Comparison of ENCODE assay signal across 36 cellular contexts in the genomic region with DNA sequence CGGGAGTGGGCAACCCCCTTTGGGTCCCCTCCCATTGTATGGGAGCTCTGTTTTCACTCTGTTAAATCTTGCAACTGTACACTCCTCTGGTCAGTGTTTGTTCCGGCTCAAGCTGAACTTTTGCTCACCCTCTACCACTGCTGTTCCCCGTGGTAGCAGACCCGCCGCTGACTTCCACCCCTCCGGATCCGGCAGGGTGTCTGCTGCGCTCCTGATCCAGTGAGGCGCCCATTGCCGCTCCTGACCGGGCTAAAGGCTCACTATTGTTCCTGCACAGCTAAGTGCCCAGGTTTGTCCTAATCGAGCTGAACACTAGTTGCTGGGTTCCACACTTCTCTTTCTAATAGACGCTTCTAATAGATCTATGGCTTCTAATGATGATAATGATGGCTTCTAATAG.
"Had no signal": no experiment of that assay in that cellular context is flagged by ENCODE, and none has a peak within 500 bp of the region (broad histone marks: within the 10 kb centered on the region; RNA-seq: fewer than 3 reads in every experiment).

No MANE protein-coding gene starts in this region.

- H3K9me3 Mint-ChIP-seq: activated CD4-positive, alpha-beta memory T cell treated with anti-CD3 and anti-CD28 coated beads for 36 hours; activated CD4-positive, alpha-beta T cell treated with anti-CD3 and anti-CD28 coated beads, Interleukin-2, amount 10 ng/mL, durations not matched to agents 24 days and 14 days; activated naive CD8-positive, alpha-beta T cell treated with anti-CD3 and anti-CD28 coated beads for 36 hours; activated T-helper 1 cell treated with anti-CD3 and anti-CD28 coated beads, Interleukin-12 subunit alpha, Interleukin-12 subunit beta, Interleukin-2, Interleukin-4 antibody, amounts not matched to agents 30 ng/mL and 10 ng/mL and 1 ng/mL, durations not matched to agents 14 hours and 24 hours and 36 hours had no signal

- ATAC-seq: activated CD8-positive, alpha-beta T cell treated with anti-CD3 and anti-CD28 coated beads for 36 hours; activated naive CD4-positive, alpha-beta T cell treated with anti-CD3 and anti-CD28 coated beads, Interleukin-2, amount 50 U/mL, for 72 hours; activated T-cell treated with anti-CD3 and anti-CD28 coated beads, Interleukin-2, amount 50 U/mL, for 4 hours; activated T-cell treated with anti-CD3 and anti-CD28 coated beads, Interleukin-2, amount 50 U/mL, for 72 hours; activated T-helper 17 cell treated with anti-CD3 and anti-CD28 coated beads, Interleukin-2, amount 50 U/mL, for 72 hours had no signal

- H3K36me3 Mint-ChIP-seq: activated CD4-positive, alpha-beta memory T cell treated with anti-CD3 and anti-CD28 coated beads for 36 hours; activated naive CD4-positive, alpha-beta T cell treated with anti-CD3 and anti-CD28 coated beads, Interleukin-2, amount 50 U/mL, for 72 hours; activated naive CD8-positive, alpha-beta T cell treated with anti-CD3 and anti-CD28 coated beads for 36 hours had no signal

- DNase-seq: activated B cell treated with CpG ODN at 0.5 μM for 24 hours; activated CD4-positive, alpha-beta memory T cell treated with anti-CD3 and anti-CD28 coated beads for 36 hours; activated CD4-positive, alpha-beta T cell treated with anti-CD3 and anti-CD28 coated beads for 4 hours; activated CD4-positive, alpha-beta T cell treated with anti-CD3 and anti-CD28 coated beads, Interleukin-2, amount 10 ng/mL, durations not matched to agents 24 days and 14 days; activated CD4-positive, alpha-beta T cell treated with anti-CD3 and anti-CD28 coated beads, Interleukin-2, amount 50 U/mL, for 1 hour; activated CD4-positive, alpha-beta T cell treated with anti-CD3 and anti-CD28 coated beads, Interleukin-2, amount 50 U/mL, for 4 hours; activated CD4-positive, CD25-positive, alpha-beta regulatory T cell treated with anti-CD3 and anti-CD28 coated beads, Interleukin-2, amount 50 U/mL, for 72 hours; activated CD8-positive, alpha-beta memory T cell treated with anti-CD3 and anti-CD28 coated beads, Interleukin-2, amount 50 U/mL, for 4 hours; activated CD8-positive, alpha-beta T cell treated with anti-CD3 and anti-CD28 coated beads for 36 hours; activated effector memory CD4-positive, alpha-beta T cell treated with anti-CD3 and anti-CD28 coated beads, Interleukin-2, amount 50 U/mL, for 16 hours; activated gamma-delta T cell treated with Interleukin-2 at 50 U/mL for 16 hours; activated naive CD4-positive, alpha-beta T cell; activated naive CD4-positive, alpha-beta T cell treated with anti-CD3 and anti-CD28 coated beads for 36 hours; activated naive CD4-positive, alpha-beta T cell treated with anti-CD3 and anti-CD28 coated beads, Interleukin-2, amount 50 U/mL, for 16 hours; activated naive CD8-positive, alpha-beta T cell treated with anti-CD3 and anti-CD28 coated beads for 36 hours; activated T-cell treated with anti-CD3 and anti-CD28 coated beads for 4 hours; activated T-cell treated with anti-CD3 and anti-CD28 coated beads, Interleukin-2, amount 50 U/mL, for 1 hour; activated T-cell treated with anti-CD3 and anti-CD28 coated beads, Interleukin-2, amount 50 U/mL, for 4 hours; activated T-cell treated with anti-CD3 and anti-CD28 coated beads, Interleukin-2, amount 50 U/mL, for 72 hours; adrenal gland; amniotic stem cell; anterior cingulate cortex; brain microvascular endothelial cell; central memory CD4-positive, alpha-beta T cell; T-helper 1 cell; T-helper 2 cell; T-helper 9 cell had no signal

- FAIRE-seq: TTC549 had no signal

- H3K27me3 ChIP-seq: adrenal gland, ascending aorta, brain microvascular endothelial cell, breast epithelium had no signal

- H3K36me3 ChIP-seq: adrenal gland, ascending aorta, brain microvascular endothelial cell, breast epithelium had no signal

- H3K27ac Mint-ChIP-seq: activated B cell treated with CpG ODN at 0.5 μM for 24 hours; activated CD4-positive, alpha-beta memory T cell treated with anti-CD3 and anti-CD28 coated beads for 36 hours; activated CD4-positive, alpha-beta T cell treated with anti-CD3 and anti-CD28 coated beads, Interleukin-2, amount 10 ng/mL, durations not matched to agents 24 days and 14 days; activated CD8-positive, alpha-beta T cell treated with anti-CD3 and anti-CD28 coated beads for 36 hours; activated naive CD4-positive, alpha-beta T cell treated with anti-CD3 and anti-CD28 coated beads for 36 hours; activated naive CD4-positive, alpha-beta T cell treated with anti-CD3 and anti-CD28 coated beads, Interleukin-2, amount 50 U/mL, for 72 hours; activated naive CD8-positive, alpha-beta T cell treated with anti-CD3 and anti-CD28 coated beads for 36 hours; activated T-cell treated with anti-CD3 and anti-CD28 coated beads, Interleukin-2, amount 50 U/mL, for 72 hours; activated T-helper 1 cell treated with anti-CD3 and anti-CD28 coated beads, Interleukin-12 subunit alpha, Interleukin-12 subunit beta, Interleukin-2, Interleukin-4 antibody, amounts not matched to agents 30 ng/mL and 10 ng/mL and 1 ng/mL, durations not matched to agents 14 hours and 24 hours and 36 hours; activated T-helper 17 cell treated with anti-CD3 and anti-CD28 coated beads, Interleukin-2, amount 50 U/mL, for 72 hours; T-helper 1 cell treated with Interleukin-12 subunit alpha and Interleukin-12 subunit beta and Interleukin-4 antibody, amounts not matched to agents 30 μg/mL and 1 μg/mL, for 36 hours; T-helper 2 cell treated with Interferon-gamma antibody and Interleukin-4, amounts not matched to agents 5 μg/mL and 100 μg/mL, for 36 hours had no signal

- H3K4me3 ChIP-seq: adrenal gland, ascending aorta, breast epithelium had no signal

- H3K27me3 Mint-ChIP-seq: activated B cell treated with CpG ODN at 0.5 μM for 24 hours; activated CD4-positive, alpha-beta memory T cell treated with anti-CD3 and anti-CD28 coated beads for 36 hours; activated CD4-positive, alpha-beta T cell treated with anti-CD3 and anti-CD28 coated beads, Interleukin-2, amount 10 ng/mL, durations not matched to agents 24 days and 14 days; activated CD8-positive, alpha-beta T cell treated with anti-CD3 and anti-CD28 coated beads for 36 hours; activated naive CD8-positive, alpha-beta T cell treated with anti-CD3 and anti-CD28 coated beads for 36 hours; activated T-helper 17 cell treated with anti-CD3 and anti-CD28 coated beads, Interleukin-2, amount 50 U/mL, for 72 hours had no signal

- H3K27ac ChIP-seq: adrenal gland, ascending aorta, brain microvascular endothelial cell, breast epithelium, VCaP had no signal

- H3K4me1 Mint-ChIP-seq: activated B cell treated with CpG ODN at 0.5 μM for 24 hours; activated CD4-positive, alpha-beta T cell treated with anti-CD3 and anti-CD28 coated beads, Interleukin-2, amount 10 ng/mL, durations not matched to agents 24 days and 14 days; activated naive CD8-positive, alpha-beta T cell treated with anti-CD3 and anti-CD28 coated beads for 36 hours; activated T-helper 17 cell treated with anti-CD3 and anti-CD28 coated beads, Interleukin-2, amount 50 U/mL, for 72 hours had no signal

- H3K4me1 ChIP-seq: adrenal gland, ascending aorta, breast epithelium had no signal

- H3K4me3 Mint-ChIP-seq: activated B cell treated with CpG ODN at 0.5 μM for 24 hours; activated CD4-positive, alpha-beta memory T cell treated with anti-CD3 and anti-CD28 coated beads for 36 hours; activated CD4-positive, alpha-beta T cell treated with anti-CD3 and anti-CD28 coated beads, Interleukin-2, amount 10 ng/mL, durations not matched to agents 24 days and 14 days; activated CD8-positive, alpha-beta T cell treated with anti-CD3 and anti-CD28 coated beads for 36 hours; activated naive CD4-positive, alpha-beta T cell treated with anti-CD3 and anti-CD28 coated beads for 36 hours; activated naive CD8-positive, alpha-beta T cell treated with anti-CD3 and anti-CD28 coated beads for 36 hours; activated T-cell treated with anti-CD3 and anti-CD28 coated beads, Interleukin-2, amount 50 U/mL, for 4 hours; activated T-cell treated with anti-CD3 and anti-CD28 coated beads, Interleukin-2, amount 50 U/mL, for 72 hours; activated T-helper 1 cell treated with anti-CD3 and anti-CD28 coated beads, Interleukin-12 subunit alpha, Interleukin-12 subunit beta, Interleukin-2, Interleukin-4 antibody, amounts not matched to agents 30 ng/mL and 10 ng/mL and 1 ng/mL, durations not matched to agents 14 hours and 24 hours and 36 hours; activated T-helper 17 cell treated with anti-CD3 and anti-CD28 coated beads, Interleukin-2, amount 50 U/mL, for 72 hours; T-helper 1 cell treated with Interleukin-12 subunit alpha and Interleukin-12 subunit beta and Interleukin-4 antibody, amounts not matched to agents 30 μg/mL and 1 μg/mL, for 36 hours; T-helper 2 cell treated with Interferon-gamma antibody and Interleukin-4, amounts not matched to agents 5 μg/mL and 100 μg/mL, for 36 hours had no signal

- H3K9me3 ChIP-seq: adrenal gland, ascending aorta, breast epithelium had no signal
